In the genomic region with DNA sequence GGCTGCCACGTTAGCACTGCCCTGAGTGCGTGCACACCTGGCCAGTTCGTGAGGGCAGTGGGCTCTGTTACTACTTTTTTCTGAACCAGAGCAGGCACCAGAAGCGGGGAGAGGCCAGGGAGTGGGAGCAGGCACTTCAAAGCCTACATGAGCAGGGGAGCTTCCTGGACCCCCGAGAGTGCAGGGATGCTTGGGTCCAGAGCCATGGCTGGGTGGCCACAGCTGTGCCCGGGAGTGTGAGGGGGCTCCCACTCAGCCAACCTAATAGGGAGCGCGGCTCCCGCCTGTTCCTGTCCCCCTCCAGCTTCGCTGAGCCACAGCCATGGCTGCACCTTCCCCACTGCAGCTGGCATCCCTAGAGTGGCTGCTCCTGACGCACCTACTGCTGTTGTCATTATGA, we compare ENCODE assay signal across 24 cellular contexts.
A peak's percentile ranks its signal among the peaks of the same experiment; 100 is the strongest.
DNase-seq lines count a peak whose midpoint lies in the region; ATAC-seq and TF ChIP-seq lines count a peak whose summit lies in the region.
"Had no signal": no experiment of that assay in that cellular context is flagged by ENCODE, and none has a peak within 500 bp of the region (broad histone marks: within the 10 kb centered on the region; RNA-seq: fewer than 3 reads in every experiment).

No MANE protein-coding gene starts in this region.

- no peaks in the 10 kb centered on the region for H3K9me3 ChIP-seq in right atrium auricular region
- no peaks in the 10 kb centered on the region for H3K9me3 ChIP-seq in mesenchymal stem cell (ENCODE audit: control insufficient read depth, low read length)
- H3K9me3 ChIP-seq: A549; BE2C; BLaER1 treated with 17β-estradiol and CSF1 and Interleukin-3, amounts not matched to agents 10 nM and 100 nM had no signal

- DNase-seq in cardiac septum (ENCODE audit: low spot score) (peak; percentile 70), right atrium auricular region (ENCODE audit: low spot score) (no peak), mesenchymal stem cell (no peak), sciatic nerve (ENCODE audit: low spot score) (no peak), pons (ENCODE audit: low spot score) (no peak), hippocampal formation (lab: John Stamatoyannopoulos, UW) (no peak), iPS-NIHi7 (ENCODE audit: extremely low spot score) (no peak)
- DNase-seq in activated CD4-positive, alpha-beta T cell treated with anti-CD3 and anti-CD28 coated beads, Interleukin-2, amount 50 U/mL, for 4 hours: no peak
- DNase-seq: ACHN; AML-193; BE2C; CD4-positive, alpha-beta T cell; CD8-positive, alpha-beta memory T cell; DMS 273 treated with DMSO at 0.1 percent for 48 hours; DMS79; EL; GDM1; H9 had no signal

- no peak overlapping the region for H3K18ac ChIP-seq in mesenchymal stem cell (ENCODE audit: low read depth in 1 of 2, low read length in 2 of 2)

- H4K8ac ChIP-seq in mesenchymal stem cell (ENCODE audit: low read length): no peak overlapping the region

- no peaks in the 10 kb centered on the region for H3K79me1 ChIP-seq in mesenchymal stem cell (replicated peaks; ENCODE audit: low read length, poor library complexity, severe bottlenecking)

- peak; percentile 24 for ATAC-seq in sciatic nerve
- ATAC-seq: A549, GM12878, GM23338, HCT116 had no signal

- no peak for TF ChIP-seq CTCF in right atrium auricular region (IDR thresholded peaks at IDR 0.05)

- H3K27ac ChIP-seq in right atrium auricular region (no peak overlapping the region), mesenchymal stem cell (ENCODE audit: low read length, poor library complexity, severe bottlenecking) (no peak overlapping the region)
- H3K27ac ChIP-seq: 22Rv1; A549; BLaER1 treated with 17β-estradiol and CSF1 and Interleukin-3, amounts not matched to agents 10 nM and 100 nM had no signal

- H3K4me3 ChIP-seq in right atrium auricular region: no peak overlapping the region
- H3K4me3 ChIP-seq in mesenchymal stem cell (ENCODE audit: insufficient read depth in 1 of 2, low read depth in 1 of 2, low read length in 2 of 2): no peak overlapping the region
- H3K4me3 ChIP-seq: A549; BLaER1 treated with 17β-estradiol and CSF1 and Interleukin-3, amounts not matched to agents 10 nM and 100 nM; GM12878; GM23338 had no signal

- H3K23ac ChIP-seq in mesenchymal stem cell (ENCODE audit: low read length in 2 of 2): no peak overlapping the region

- H3K9ac ChIP-seq in mesenchymal stem cell (ENCODE audit: low read length): no peak overlapping the region
- H3K9ac ChIP-seq: BLaER1 treated with 17β-estradiol and CSF1 and Interleukin-3, amounts not matched to agents 10 nM and 100 nM had no signal

- H2BK120ac ChIP-seq in mesenchymal stem cell (ENCODE audit: low read depth, low read length): no peak overlapping the region

- H3K4me1 ChIP-seq in right atrium auricular region (no peaks in the 10 kb centered on the region), mesenchymal stem cell (ENCODE audit: control insufficient read depth, insufficient read depth, low read depth, low read length) (no peaks in the 10 kb centered on the region)
- H3K4me1 ChIP-seq: A549; BE2C; BLaER1 treated with 17β-estradiol and CSF1 and Interleukin-3, amounts not matched to agents 10 nM and 100 nM had no signal

- 89% methylated on average over 11 of the region's 11 CpGs for WGBS in mesenchymal stem cell

- no peak overlapping the region for H3K4me2 ChIP-seq in mesenchymal stem cell (ENCODE audit: low read length, poor library complexity, severe bottlenecking)
- H3K4me2 ChIP-seq: A549; BLaER1 treated with 17β-estradiol and CSF1 and Interleukin-3, amounts not matched to agents 10 nM and 100 nM; GM23338 had no signal

- H3K27me3 ChIP-seq in right atrium auricular region (no peaks in the 10 kb centered on the region), mesenchymal stem cell (ENCODE audit: control insufficient read depth in 1 of 2, insufficient read depth in 1 of 2, low read length in 2 of 2) (no peaks in the 10 kb centered on the region)
- H3K27me3 ChIP-seq: BE2C; BLaER1 treated with 17β-estradiol and CSF1 and Interleukin-3, amounts not matched to agents 10 nM and 100 nM had no signal

- H2BK12ac ChIP-seq in mesenchymal stem cell (ENCODE audit: low read length in 2 of 2): no peak overlapping the region

- no peak overlapping the region for H3K4ac ChIP-seq in mesenchymal stem cell (ENCODE audit: low read depth in 1 of 2, low read length in 2 of 2)

- H3K14ac ChIP-seq in mesenchymal stem cell (ENCODE audit: low read length in 2 of 2): no peak overlapping the region

- no peak overlapping the region for H2AFZ ChIP-seq in mesenchymal stem cell (ENCODE audit: low read depth, low read length)
- H2AFZ ChIP-seq: GM23338 had no signal

- intact Hi-C loops in cardiac septum (cut with DNase I) (no loop called here), sciatic nerve (cut with DNase I) (no loop called here)

- no peak overlapping the region for H2AK5ac ChIP-seq in mesenchymal stem cell (ENCODE audit: low read length, severe bottlenecking)

- H2BK15ac ChIP-seq in mesenchymal stem cell (ENCODE audit: low read depth, poor library complexity, severe bottlenecking): peak overlapping the region; percentile 36

- H3K36me3 ChIP-seq in right atrium auricular region (no peaks in the 10 kb centered on the region), mesenchymal stem cell (ENCODE audit: control insufficient read depth in 1 of 2, insufficient read depth in 2 of 2, low read depth in 1 of 2, low read length in 2 of 2) (no peaks in the 10 kb centered on the region)
- H3K36me3 ChIP-seq: BE2C; BLaER1 treated with 17β-estradiol and CSF1 and Interleukin-3, amounts not matched to agents 10 nM and 100 nM had no signal

- no peak overlapping the region for H2BK5ac ChIP-seq in mesenchymal stem cell (ENCODE audit: low read depth, low read length, poor library complexity, severe bottlenecking)

- H4K91ac ChIP-seq in mesenchymal stem cell (ENCODE audit: low read length): peak overlapping the region; percentile 72
